27 cellular contexts compared by ENCODE assay signal in the genomic region with DNA sequence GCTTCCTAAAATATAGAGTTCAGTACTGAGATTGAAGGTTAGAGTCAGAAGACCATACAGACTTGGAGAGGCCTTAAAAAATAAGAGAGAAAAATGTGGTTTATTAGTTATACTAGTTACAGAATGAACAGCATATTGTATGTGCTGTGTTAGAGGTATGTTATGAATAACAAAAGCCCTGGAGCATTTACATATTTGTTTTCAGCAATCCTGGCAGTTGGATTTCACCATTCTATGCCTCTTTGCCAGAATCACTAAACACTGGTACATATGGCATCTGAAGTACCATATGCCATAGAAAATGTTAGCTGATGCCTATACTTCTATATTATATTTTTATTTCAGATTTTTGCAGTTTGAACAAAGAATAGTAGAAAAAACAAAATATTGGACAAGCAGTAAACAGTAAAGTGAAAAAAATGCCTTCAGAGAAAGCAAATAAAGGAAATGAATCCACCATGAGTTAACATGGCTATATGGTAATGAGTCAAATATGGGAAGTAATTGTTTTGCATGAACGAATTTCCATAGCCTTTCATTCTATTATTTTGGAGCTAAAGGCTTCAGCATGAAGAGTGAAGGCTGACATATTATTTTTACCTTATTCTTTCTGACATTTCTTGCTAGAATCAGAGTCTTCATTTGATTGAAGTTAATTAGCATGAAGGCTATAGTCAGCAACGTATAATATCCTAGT. TPM values are rescaled to one million over a fixed set of nuclear protein-coding genes. Genes with fewer than 3 reads are reported as not detected.
DNase-seq lines count a peak whose midpoint lies in the region; ATAC-seq, FAIRE-seq and TF ChIP-seq lines count a peak whose summit lies in the region.
"Had no signal": no experiment of that assay in that cellular context is flagged by ENCODE, and none has a peak within 500 bp of the region (broad histone marks: within the 10 kb centered on the region; RNA-seq: fewer than 3 reads in every experiment).

No MANE protein-coding gene starts in this region.

- H3K9ac ChIP-seq in K562 (ENCODE audit: insufficient read depth in 1 of 2, low read depth in 2 of 2, low read length in 2 of 2) = no peak overlapping the region

- H3K27ac ChIP-seq in K562 (ENCODE audit: extremely low read depth, low read depth, low read length) = no peak overlapping the region
- H3K27ac ChIP-seq in esophagus muscularis mucosa (replicated peaks in 1 of 4) = no peak overlapping the region
- H3K27ac ChIP-seq: A549, ascending aorta, left ventricle myocardium inferior, PC-9, tibial artery had no signal

- H3K4me3 ChIP-seq in K562 (no peak overlapping the region), esophagus muscularis mucosa (no peak overlapping the region)
- H3K4me3 ChIP-seq: A549, ascending aorta, left ventricle myocardium inferior, PC-9, tibial artery had no signal

- WGBS in K562 (ENCODE audit: insufficient coverage, low coverage, missing lambda C conversion rate) = 19% methylated on average over 2 of the region's 2 CpGs
- WGBS in esophagus muscularis mucosa = 85% methylated on average over 2 of the region's 2 CpGs

- peak overlapping the region; percentile 91 for H3K27ac Mint-ChIP-seq in activated CD8-positive, alpha-beta T cell treated with anti-CD3 and anti-CD28 coated beads for 36 hours
- H3K27ac Mint-ChIP-seq in activated CD8-positive, alpha-beta T cell treated with anti-CD3 and anti-CD28 coated beads, Interleukin-2, amount 10 ng/mL, durations not matched to agents 7 days and 5 days = no peak overlapping the region
- H3K27ac Mint-ChIP-seq in stimulated activated effector memory CD8-positive, alpha-beta T cell treated with anti-CD3 and anti-CD28 coated beads, Interleukin-12 subunit alpha, Interleukin-12 subunit beta, amount 100 ng/mL, for 72 hours = peak overlapping the region; percentile 87
- H3K27ac Mint-ChIP-seq in activated T-cell treated with anti-CD3 and anti-CD28 coated beads, Interleukin-2, amount 50 U/mL, for 24 hours = no peak overlapping the region

- peaks cover 8% of the 10 kb centered on the region for H3K9me3 Mint-ChIP-seq in activated CD8-positive, alpha-beta T cell treated with anti-CD3 and anti-CD28 coated beads for 36 hours
- no peaks in the 10 kb centered on the region for H3K9me3 Mint-ChIP-seq in activated CD8-positive, alpha-beta T cell treated with anti-CD3 and anti-CD28 coated beads, Interleukin-2, amount 10 ng/mL, durations not matched to agents 7 days and 5 days (ENCODE audit: insufficient read depth)
- no peaks in the 10 kb centered on the region for H3K9me3 Mint-ChIP-seq in stimulated activated effector memory CD8-positive, alpha-beta T cell treated with anti-CD3 and anti-CD28 coated beads, Interleukin-12 subunit alpha, Interleukin-12 subunit beta, amount 100 ng/mL, for 72 hours
- H3K9me3 Mint-ChIP-seq in activated T-cell treated with anti-CD3 and anti-CD28 coated beads, Interleukin-2, amount 50 U/mL, for 24 hours = no peaks in the 10 kb centered on the region
- H3K9me3 Mint-ChIP-seq: activated naive CD4-positive, alpha-beta T cell treated with anti-CD3 and anti-CD28 coated beads, Interleukin-2, amount 50 U/mL, for 24 hours had no signal

- no peak overlapping the region for H3K4me3 Mint-ChIP-seq in activated CD8-positive, alpha-beta T cell treated with anti-CD3 and anti-CD28 coated beads for 36 hours
- no peak overlapping the region for H3K4me3 Mint-ChIP-seq in activated CD8-positive, alpha-beta T cell treated with anti-CD3 and anti-CD28 coated beads, Interleukin-2, amount 10 ng/mL, durations not matched to agents 7 days and 5 days
- no peak overlapping the region for H3K4me3 Mint-ChIP-seq in stimulated activated effector memory CD8-positive, alpha-beta T cell treated with anti-CD3 and anti-CD28 coated beads, Interleukin-12 subunit alpha, Interleukin-12 subunit beta, amount 100 ng/mL, for 72 hours
- no peak overlapping the region for H3K4me3 Mint-ChIP-seq in activated T-cell treated with anti-CD3 and anti-CD28 coated beads, Interleukin-2, amount 50 U/mL, for 24 hours
- H3K4me3 Mint-ChIP-seq: activated T-helper 1 cell treated with anti-CD3 and anti-CD28 coated beads, Interleukin-12 subunit alpha, Interleukin-12 subunit beta, Interleukin-2, Interleukin-4 antibody, amounts not matched to agents 30 ng/mL and 10 ng/mL and 1 ng/mL, durations not matched to agents 14 hours and 24 hours and 36 hours; CD8-positive, alpha-beta memory T cell had no signal

- H2AFZ ChIP-seq in K562 (ENCODE audit: low read depth, low read length) = peak overlapping the region; percentile 61
- H2AFZ ChIP-seq: PC-9 had no signal

- no peaks in the 10 kb centered on the region for H4K20me1 ChIP-seq in K562 (replicated peaks; ENCODE audit: control insufficient read depth, insufficient read depth, low read length)

- TF ChIP-seq EP300 in K562 (IDR thresholded peaks at IDR 0.05; ENCODE audit: low read length) (no peak), esophagus muscularis mucosa (IDR thresholded peaks at IDR 0.05) (no peak)

- H3K9me3 ChIP-seq in K562 (replicated peaks; ENCODE audit: control insufficient read depth, insufficient read depth, low read depth, low read length) (no peaks in the 10 kb centered on the region), esophagus muscularis mucosa (peaks cover 0 to 9% (median 0%) of the 10 kb centered on the region in 4 donors)
- H3K9me3 ChIP-seq: A549, ascending aorta had no signal

- BruUV-seq in K562 (replicated peaks; lab: Mats Ljungman, UMichigan) = no TSS peak

- H3K27me3 Mint-ChIP-seq in activated CD8-positive, alpha-beta T cell treated with anti-CD3 and anti-CD28 coated beads for 36 hours = no peaks in the 10 kb centered on the region
- no peaks in the 10 kb centered on the region for H3K27me3 Mint-ChIP-seq in activated CD8-positive, alpha-beta T cell treated with anti-CD3 and anti-CD28 coated beads, Interleukin-2, amount 10 ng/mL, durations not matched to agents 7 days and 5 days (ENCODE audit: low read depth)
- no peaks in the 10 kb centered on the region for H3K27me3 Mint-ChIP-seq in activated T-cell treated with anti-CD3 and anti-CD28 coated beads, Interleukin-2, amount 50 U/mL, for 24 hours
- H3K27me3 Mint-ChIP-seq: activated naive CD4-positive, alpha-beta T cell treated with anti-CD3 and anti-CD28 coated beads, Interleukin-2, amount 50 U/mL, for 24 hours; CD8-positive, alpha-beta memory T cell had no signal

- ATAC-seq in activated CD8-positive, alpha-beta T cell treated with anti-CD3 and anti-CD28 coated beads for 36 hours = no peak
- no peak for ATAC-seq in activated CD8-positive, alpha-beta T cell treated with anti-CD3 and anti-CD28 coated beads, Interleukin-2, amount 10 ng/mL, durations not matched to agents 7 days and 5 days
- ATAC-seq in K562 = no peak
- no peak for ATAC-seq in stimulated activated effector memory CD8-positive, alpha-beta T cell treated with anti-CD3 and anti-CD28 coated beads, Interleukin-12 subunit alpha, Interleukin-12 subunit beta, amount 100 ng/mL, for 72 hours
- ATAC-seq: A549, HCT116 had no signal

- TF ChIP-seq POLR2A in K562 (conservative IDR thresholded peaks at IDR 0.05) = no peak
- no peak for TF ChIP-seq POLR2A in esophagus muscularis mucosa (IDR thresholded peaks at IDR 0.05; ENCODE audit: low read depth)

- no peaks in the 10 kb centered on the region for H3K36me3 ChIP-seq in K562 (ENCODE audit: control insufficient read depth, insufficient read depth, low read length)
- H3K36me3 ChIP-seq in esophagus muscularis mucosa = no peaks in the 10 kb centered on the region
- H3K36me3 ChIP-seq: ascending aorta, left ventricle myocardium inferior, tibial artery had no signal

- TF ChIP-seq RAD21 in K562 (CRISPR knock-in tag; conservative IDR thresholded peaks at IDR 0.05 in 1 of 2, IDR thresholded peaks at IDR 0.05 in 1 of 2) = no peak

- CTCF ChIA-PET in activated CD8-positive, alpha-beta T cell treated with anti-CD3 and anti-CD28 coated beads for 36 hours (lab: Charles Lee) = interaction anchor here (0.8 to 4.6 kb wide), 8 partner anchors 12 to 30 kb away, joined by 3 to 25 read pairs (median 4); no protein-coding TSS in a partner anchor
- CTCF ChIA-PET in activated CD8-positive, alpha-beta T cell treated with anti-CD3 and anti-CD28 coated beads, Interleukin-2, amount 10 ng/mL, durations not matched to agents 7 days and 5 days (lab: Charles Lee) = interaction anchor here (0.7 to 4.2 kb wide), 9 partner anchors 8 to 47 kb away, joined by 3 to 26 read pairs (median 6); no protein-coding TSS in a partner anchor
- CTCF ChIA-PET in K562 (lab: Yijun Ruan, JAX; ENCODE audit: low intra/inter-chr PET ratio) = no interaction called here

- no peak for TF ChIP-seq CTCF in activated CD8-positive, alpha-beta T cell treated with anti-CD3 and anti-CD28 coated beads for 36 hours (IDR thresholded peaks at IDR 0.05)
- TF ChIP-seq CTCF in K562 (IDR thresholded peaks at IDR 0.05 in 2 of 3, conservative IDR thresholded peaks at IDR 0.05 in 1 of 3; ENCODE audit: insufficient read depth in 2 of 3, low read depth in 1 of 3, low read length in 3 of 3) (no peak), esophagus muscularis mucosa (IDR thresholded peaks at IDR 0.05) (no peak)

- no peaks in the 10 kb centered on the region for H3K79me2 ChIP-seq in K562 (ENCODE audit: control insufficient read depth, insufficient read depth, low read length)

- intact Hi-C loops in activated CD8-positive, alpha-beta T cell treated with anti-CD3 and anti-CD28 coated beads for 36 hours (cut with micrococcal nuclease) = loop anchor here (2.0 kb wide), 1 partner anchor 29 kb away; no protein-coding TSS in a partner anchor
- intact Hi-C loops in K562 (cut with micrococcal nuclease) (no loop called here), esophagus muscularis mucosa (cut with DNase I) (no loop called here)

- POLR2A ChIA-PET in activated CD8-positive, alpha-beta T cell treated with anti-CD3 and anti-CD28 coated beads for 36 hours (lab: Charles Lee) = interaction anchor here (1.1 kb wide), 1 partner anchor 27 kb away, joined by 3 read pairs; no protein-coding TSS in a partner anchor
- POLR2A ChIA-PET in activated CD8-positive, alpha-beta T cell treated with anti-CD3 and anti-CD28 coated beads, Interleukin-2, amount 10 ng/mL, durations not matched to agents 7 days and 5 days (lab: Charles Lee) = no interaction called here
- POLR2A ChIA-PET in K562 (lab: Yijun Ruan, JAX) = no interaction called here

- H3K4me2 ChIP-seq in K562 (ENCODE audit: insufficient read depth, low read length) = no peak overlapping the region
- H3K4me2 ChIP-seq: A549, PC-9 had no signal

- H3K36me3 Mint-ChIP-seq in activated CD8-positive, alpha-beta T cell treated with anti-CD3 and anti-CD28 coated beads for 36 hours (ENCODE audit: low read depth) = no peaks in the 10 kb centered on the region
- H3K36me3 Mint-ChIP-seq in activated CD8-positive, alpha-beta T cell treated with anti-CD3 and anti-CD28 coated beads, Interleukin-2, amount 10 ng/mL, durations not matched to agents 7 days and 5 days (ENCODE audit: low read depth) = no peaks in the 10 kb centered on the region
- H3K36me3 Mint-ChIP-seq in stimulated activated effector memory CD8-positive, alpha-beta T cell treated with anti-CD3 and anti-CD28 coated beads, Interleukin-12 subunit alpha, Interleukin-12 subunit beta, amount 100 ng/mL, for 72 hours = no peaks in the 10 kb centered on the region
- H3K36me3 Mint-ChIP-seq in activated T-cell treated with anti-CD3 and anti-CD28 coated beads, Interleukin-2, amount 50 U/mL, for 24 hours (ENCODE audit: low read depth) = no peaks in the 10 kb centered on the region
- H3K36me3 Mint-ChIP-seq: activated naive CD4-positive, alpha-beta T cell treated with anti-CD3 and anti-CD28 coated beads, Interleukin-2, amount 50 U/mL, for 24 hours had no signal

- in situ Hi-C loops in K562 (cut with MboI) = no loop called here

- no peak for FAIRE-seq in K562 (lab: Jason Lieb, UNC)
- FAIRE-seq: A549, GM18507, islet of Langerhans had no signal

- no peak for DNase-seq in activated CD8-positive, alpha-beta T cell treated with anti-CD3 and anti-CD28 coated beads for 36 hours
- DNase-seq in activated CD8-positive, alpha-beta T cell treated with anti-CD3 and anti-CD28 coated beads, Interleukin-2, amount 10 ng/mL, durations not matched to agents 7 days and 5 days = no peak
- DNase-seq in NCI-H2171 (lab: John Stamatoyannopoulos, UW) = peak; percentile 8
- no peak for DNase-seq in K562 (ENCODE audit: extremely low read depth in 1 of 4, low spot score in 3 of 4)
- DNase-seq in stimulated activated effector memory CD8-positive, alpha-beta T cell treated with anti-CD3 and anti-CD28 coated beads, Interleukin-12 subunit alpha, Interleukin-12 subunit beta, amount 100 ng/mL, for 72 hours (ENCODE audit: low spot score in 2 of 2) = no peak
- DNase-seq in COR-L47 (lab: John Stamatoyannopoulos, UW) = no peak
- no peak for DNase-seq in esophagus muscularis mucosa (ENCODE audit: extremely low spot score)
- DNase-seq in activated T-cell treated with anti-CD3 and anti-CD28 coated beads, Interleukin-2, amount 50 U/mL, for 24 hours = no peak
- DNase-seq: activated CD4-positive, alpha-beta T cell treated with anti-CD3 and anti-CD28 coated beads, Interleukin-2, amount 50 U/mL, for 1 hour; caudate nucleus; CD8-positive, alpha-beta memory T cell; cortex of kidney; DMS79; left ventricle myocardium inferior; NCI-H2081 treated with DMSO at 0.1 percent for 48 hours; occipital lobe; PC-9; Right ventricle myocardium superior; SW 1271; tibial artery had no signal

- no peaks in the 10 kb centered on the region for H3K9me1 ChIP-seq in K562 (ENCODE audit: control insufficient read depth, insufficient read depth, low read length)

- H3K4me1 Mint-ChIP-seq in activated CD8-positive, alpha-beta T cell treated with anti-CD3 and anti-CD28 coated beads for 36 hours (ENCODE audit: low read depth) = peaks cover 34% of the 10 kb centered on the region
- H3K4me1 Mint-ChIP-seq in activated CD8-positive, alpha-beta T cell treated with anti-CD3 and anti-CD28 coated beads, Interleukin-2, amount 10 ng/mL, durations not matched to agents 7 days and 5 days (ENCODE audit: low read depth) = no peaks in the 10 kb centered on the region
- peaks cover 20% of the 10 kb centered on the region for H3K4me1 Mint-ChIP-seq in stimulated activated effector memory CD8-positive, alpha-beta T cell treated with anti-CD3 and anti-CD28 coated beads, Interleukin-12 subunit alpha, Interleukin-12 subunit beta, amount 100 ng/mL, for 72 hours
- H3K4me1 Mint-ChIP-seq in activated T-cell treated with anti-CD3 and anti-CD28 coated beads, Interleukin-2, amount 50 U/mL, for 24 hours (ENCODE audit: low read depth) = peaks cover 23% of the 10 kb centered on the region

- peaks cover 0 to 7% of the 10 kb centered on the region in 2 experiments; a peak in 1 of 5 replicates for H3K4me1 ChIP-seq in K562 (replicated peaks in 1 of 2; ENCODE audit: control insufficient read depth in 2 of 2, insufficient read depth in 2 of 2, low read length in 2 of 2)
- H3K4me1 ChIP-seq in esophagus muscularis mucosa = no peaks in the 10 kb centered on the region
- H3K4me1 ChIP-seq: A549, ascending aorta, left ventricle myocardium inferior, tibial artery had no signal

- H3K27me3 ChIP-seq in K562 (ENCODE audit: control insufficient read depth in 2 of 2, insufficient read depth in 2 of 2, low read length in 2 of 2) (no peaks in the 10 kb centered on the region), esophagus muscularis mucosa (no peaks in the 10 kb centered on the region)
- H3K27me3 ChIP-seq: ascending aorta, tibial artery had no signal

RNA-seq across cellular contexts. Expression of a gene that starts 41.9 kb away (rescaled TPM):
- total RNA-seq in activated CD8-positive, alpha-beta T cell treated with anti-CD3 and anti-CD28 coated beads for 36 hours = 1 to 10 TPM; 2.8 to 3.2 TPM
- total RNA-seq in activated CD8-positive, alpha-beta T cell treated with anti-CD3 and anti-CD28 coated beads, Interleukin-2, amount 10 ng/mL, durations not matched to agents 7 days and 5 days = 1 to 10 TPM; 3.7 to 4.2 TPM
- not detected in 2 replicates for total RNA-seq in K562 (2011; cell fraction: chromatin; rRNA removed; ENCODE audit: low replicate concordance)
- not detected in 2 replicates for total RNA-seq in K562 (2011; cell fraction: nucleolus; rRNA removed)
- total RNA-seq in K562 (2011; cell fraction: nucleoplasm; rRNA removed) = not detected in 2 replicates
- total RNA-seq in K562 (2014; rRNA removed) = not detected in 2 replicates
- total RNA-seq in K562 (2014; rRNA removed; fragmentation: Illumina TruSeq; extraction: Trizol) = not detected in 2 replicates
- not detected in 2 replicates for total RNA-seq in K562 (2015; rRNA removed; fragmentation: Illumina TruSeq; extraction: Trizol)
- total RNA-seq in K562 (2021) = 0.07 and 0.40 TPM in 2 replicates
- not detected in 2 replicates for polyA plus RNA-seq in K562 (2011; rRNA removed)
- not detected in 2 replicates for polyA plus RNA-seq in K562 (2011; cell fraction: cytosol; rRNA removed)
- not detected in 2 replicates for polyA plus RNA-seq in K562 (2011; cell fraction: nucleus; rRNA removed)
- polyA plus RNA-seq in K562 (2012) = not detected in 2 replicates
- polyA plus RNA-seq in K562 (2014; fragmentation: Illumina TruSeq; extraction: Trizol) = not detected in 2 replicates
- polyA plus RNA-seq in K562 (2014; fragmentation: Nextera tagmentation; extraction: Ambion mirVana) = not detected
- polyA plus RNA-seq in K562 (2014; rRNA removed) = not detected in 2 replicates
- polyA minus RNA-seq in K562 (2011; rRNA and poly(A)+ RNA removed) = not detected in 2 replicates
- polyA minus RNA-seq in K562 (2011; cell fraction: cytosol; rRNA and poly(A)+ RNA removed) = not detected in 2 replicates
- not detected in 2 replicates for polyA minus RNA-seq in K562 (2011; cell fraction: nucleus; rRNA and poly(A)+ RNA removed)
- total RNA-seq in esophagus muscularis mucosa = 10 to 100 TPM; 24.1 to 63.5 (median 34.3) TPM
- total RNA-seq: ascending aorta had no signal

Comparison
In these comparisons a context has a peak if more than half of its experiments do, and no peak if none do; other contexts are left out.
1. H3K27ac Mint-ChIP-seq: peak in activated CD8-positive, alpha-beta T cell treated with anti-CD3 and anti-CD28 coated beads for 36 hours (single experiment) and stimulated activated effector memory CD8-positive, alpha-beta T cell treated with anti-CD3 and anti-CD28 coated beads, Interleukin-12 subunit alpha, Interleukin-12 subunit beta, amount 100 ng/mL, for 72 hours (single experiment); none in activated CD8-positive, alpha-beta T cell treated with anti-CD3 and anti-CD28 coated beads, Interleukin-2, amount 10 ng/mL, durations not matched to agents 7 days and 5 days (single experiment) and activated T-cell treated with anti-CD3 and anti-CD28 coated beads, Interleukin-2, amount 50 U/mL, for 24 hours (single experiment).
2. RNA of a gene that starts 41.9 kb away (total RNA-seq): 24.1 to 63.5 TPM in esophagus muscularis mucosa; 3.7 to 4.2 TPM in activated CD8-positive, alpha-beta T cell treated with anti-CD3 and anti-CD28 coated beads, Interleukin-2, amount 10 ng/mL, durations not matched to agents 7 days and 5 days, 2.8 to 3.2 TPM in activated CD8-positive, alpha-beta T cell treated with anti-CD3 and anti-CD28 coated beads for 36 hours and 0.07 to 0.40 TPM in K562; every median in the first group is over 4 times any median in the second.